1 cellular context compared by ENCODE assay signal in the genomic region with DNA sequence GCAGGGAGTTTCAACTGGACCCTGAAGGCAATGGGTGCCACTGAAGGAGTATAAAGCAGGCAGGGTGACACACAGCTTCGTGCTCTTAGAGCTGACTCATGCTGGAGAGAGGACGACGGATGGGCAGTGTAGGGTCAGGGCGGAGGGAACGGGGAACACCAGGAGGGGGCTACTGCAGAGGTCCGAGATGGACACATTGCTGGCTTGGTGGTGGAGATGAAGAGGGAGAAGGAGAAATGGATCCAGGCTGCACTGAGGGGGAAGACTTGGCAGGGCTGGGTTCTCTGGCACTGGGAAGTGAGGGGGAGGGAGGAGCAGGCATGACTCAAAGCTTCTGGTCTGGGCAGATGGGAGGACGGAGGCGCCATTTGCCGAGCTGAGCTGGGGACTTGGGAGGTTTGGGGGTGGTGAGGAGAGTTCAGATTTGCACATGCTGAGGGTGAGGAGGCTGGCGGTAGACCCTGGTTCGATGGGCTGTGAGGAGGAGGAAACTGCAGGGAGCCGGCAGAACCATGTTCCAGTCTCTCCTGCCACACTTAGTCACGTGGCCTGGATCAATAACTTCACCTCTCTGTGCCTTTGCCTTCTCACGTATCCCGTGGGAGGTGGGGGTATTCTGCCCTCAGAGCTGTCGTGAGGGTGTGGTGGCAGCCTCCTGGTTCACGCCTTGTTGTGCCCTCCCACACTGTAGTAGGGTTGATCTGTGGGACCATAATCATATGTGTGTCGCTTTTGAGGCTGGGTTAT.
TF ChIP-seq lines count a peak whose summit lies in the region.

No MANE protein-coding gene starts in this region.

TF ChIP-seq in HepG2, 621 proteins besides CTCF, POLR2A, EP300 and RAD21 (continued from another document):
- TF ChIP-seq, protein P1, sequence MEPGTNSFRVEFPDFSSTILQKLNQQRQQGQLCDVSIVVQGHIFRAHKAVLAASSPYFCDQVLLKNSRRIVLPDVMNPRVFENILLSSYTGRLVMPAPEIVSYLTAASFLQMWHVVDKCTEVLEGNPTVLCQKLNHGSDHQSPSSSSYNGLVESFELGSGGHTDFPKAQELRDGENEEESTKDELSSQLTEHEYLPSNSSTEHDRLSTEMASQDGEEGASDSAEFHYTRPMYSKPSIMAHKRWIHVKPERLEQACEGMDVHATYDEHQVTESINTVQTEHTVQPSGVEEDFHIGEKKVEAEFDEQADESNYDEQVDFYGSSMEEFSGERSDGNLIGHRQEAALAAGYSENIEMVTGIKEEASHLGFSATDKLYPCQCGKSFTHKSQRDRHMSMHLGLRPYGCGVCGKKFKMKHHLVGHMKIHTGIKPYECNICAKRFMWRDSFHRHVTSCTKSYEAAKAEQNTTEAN (CRISPR knock-in tag; conservative IDR thresholded peaks at IDR 0.05), result no peak
- TF ChIP-seq KDM2A (CRISPR knock-in tag; IDR thresholded peaks at IDR 0.05; ENCODE audit: borderline replicate concordance, low read depth) (peak; percentile 52; the same call in 1 of the 2 replicates), FOXK1 (CRISPR knock-in tag; IDR thresholded peaks at IDR 0.05; ENCODE audit: borderline replicate concordance, low read depth) (no peak), NFE2L2 (IDR thresholded peaks at IDR 0.05; ENCODE audit: low read length) (peak; percentile 25; the same call in 1 of the 2 replicates), REXO4 (CRISPR knock-in tag; IDR thresholded peaks at IDR 0.05; ENCODE audit: borderline replicate concordance) (no peak), MXI1 (IDR thresholded peaks at IDR 0.05; ENCODE audit: borderline replicate concordance, low read depth, low read length) (no peak), SETDB1 (CRISPR knock-in tag; IDR thresholded peaks at IDR 0.05; ENCODE audit: borderline replicate concordance) (no peak)
- TF ChIP-seq, protein P2, sequence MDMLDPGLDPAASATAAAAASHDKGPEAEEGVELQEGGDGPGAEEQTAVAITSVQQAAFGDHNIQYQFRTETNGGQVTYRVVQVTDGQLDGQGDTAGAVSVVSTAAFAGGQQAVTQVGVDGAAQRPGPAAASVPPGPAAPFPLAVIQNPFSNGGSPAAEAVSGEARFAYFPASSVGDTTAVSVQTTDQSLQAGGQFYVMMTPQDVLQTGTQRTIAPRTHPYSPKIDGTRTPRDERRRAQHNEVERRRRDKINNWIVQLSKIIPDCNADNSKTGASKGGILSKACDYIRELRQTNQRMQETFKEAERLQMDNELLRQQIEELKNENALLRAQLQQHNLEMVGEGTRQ (IDR thresholded peaks at IDR 0.05; ENCODE audit: low read depth, low read length), result peak; percentile 71
- TF ChIP-seq, protein P2 (CRISPR knock-in tag; IDR thresholded peaks at IDR 0.05; ENCODE audit: borderline replicate concordance), result peak; percentile 60; the same call in 1 of the 2 replicates
- TF ChIP-seq, protein P3, sequence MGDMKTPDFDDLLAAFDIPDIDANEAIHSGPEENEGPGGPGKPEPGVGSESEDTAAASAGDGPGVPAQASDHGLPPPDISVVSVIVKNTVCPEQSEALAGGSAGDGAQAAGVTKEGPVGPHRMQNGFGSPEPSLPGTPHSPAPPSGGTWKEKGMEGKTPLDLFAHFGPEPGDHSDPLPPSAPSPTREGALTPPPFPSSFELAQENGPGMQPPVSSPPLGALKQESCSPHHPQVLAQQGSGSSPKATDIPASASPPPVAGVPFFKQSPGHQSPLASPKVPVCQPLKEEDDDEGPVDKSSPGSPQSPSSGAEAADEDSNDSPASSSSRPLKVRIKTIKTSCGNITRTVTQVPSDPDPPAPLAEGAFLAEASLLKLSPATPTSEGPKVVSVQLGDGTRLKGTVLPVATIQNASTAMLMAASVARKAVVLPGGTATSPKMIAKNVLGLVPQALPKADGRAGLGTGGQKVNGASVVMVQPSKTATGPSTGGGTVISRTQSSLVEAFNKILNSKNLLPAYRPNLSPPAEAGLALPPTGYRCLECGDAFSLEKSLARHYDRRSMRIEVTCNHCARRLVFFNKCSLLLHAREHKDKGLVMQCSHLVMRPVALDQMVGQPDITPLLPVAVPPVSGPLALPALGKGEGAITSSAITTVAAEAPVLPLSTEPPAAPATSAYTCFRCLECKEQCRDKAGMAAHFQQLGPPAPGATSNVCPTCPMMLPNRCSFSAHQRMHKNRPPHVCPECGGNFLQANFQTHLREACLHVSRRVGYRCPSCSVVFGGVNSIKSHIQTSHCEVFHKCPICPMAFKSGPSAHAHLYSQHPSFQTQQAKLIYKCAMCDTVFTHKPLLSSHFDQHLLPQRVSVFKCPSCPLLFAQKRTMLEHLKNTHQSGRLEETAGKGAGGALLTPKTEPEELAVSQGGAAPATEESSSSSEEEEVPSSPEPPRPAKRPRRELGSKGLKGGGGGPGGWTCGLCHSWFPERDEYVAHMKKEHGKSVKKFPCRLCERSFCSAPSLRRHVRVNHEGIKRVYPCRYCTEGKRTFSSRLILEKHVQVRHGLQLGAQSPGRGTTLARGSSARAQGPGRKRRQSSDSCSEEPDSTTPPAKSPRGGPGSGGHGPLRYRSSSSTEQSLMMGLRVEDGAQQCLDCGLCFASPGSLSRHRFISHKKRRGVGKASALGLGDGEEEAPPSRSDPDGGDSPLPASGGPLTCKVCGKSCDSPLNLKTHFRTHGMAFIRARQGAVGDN (CRISPR knock-in tag; IDR thresholded peaks at IDR 0.05), result peak; percentile 91
- TF ChIP-seq, protein P4, sequence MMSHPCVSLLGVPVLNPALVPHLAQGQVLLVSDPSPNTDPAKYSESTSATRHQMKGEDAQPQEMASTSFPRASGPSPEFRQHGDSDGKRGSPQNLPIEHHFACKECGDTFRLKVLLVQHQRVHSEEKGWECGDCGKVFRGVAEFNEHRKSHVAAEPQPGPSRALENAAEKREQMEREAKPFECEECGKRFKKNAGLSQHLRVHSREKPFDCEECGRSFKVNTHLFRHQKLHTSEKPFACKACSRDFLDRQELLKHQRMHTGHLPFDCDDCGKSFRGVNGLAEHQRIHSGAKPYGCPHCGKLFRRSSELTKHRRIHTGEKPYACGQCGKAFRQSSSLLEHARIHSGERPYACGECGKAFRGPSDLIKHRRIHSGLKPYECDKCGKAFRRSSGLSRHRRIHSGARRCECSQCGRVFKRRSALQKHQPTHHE (CRISPR knock-in tag; IDR thresholded peaks at IDR 0.05; ENCODE audit: borderline replicate concordance), result no peak; the same call in 1 of the 2 replicates
